25 cellular contexts compared by ENCODE assay signal in genomic region chr7:55517936-55518689, GRCh38. TPM values are rescaled to one million over a fixed set of nuclear protein-coding genes. Genes with fewer than 3 reads are reported as not detected.
DNase-seq lines count a peak whose midpoint lies in the region; ATAC-seq and TF ChIP-seq lines count a peak whose summit lies in the region.
"Had no signal": no experiment of that assay in that cellular context is flagged by ENCODE, and none has a peak within 500 bp of the region (broad histone marks: within the 10 kb centered on the region; RNA-seq: fewer than 3 reads in every experiment).

No MANE protein-coding gene starts in this region.

- H3K27ac Mint-ChIP-seq in CD4-positive, alpha-beta memory T cell: peak overlapping the region in 6 of 7 donors; percentile 3 to 76 (median 53)
- H3K27ac Mint-ChIP-seq in GM23338: peak overlapping the region; percentile 13; the same call in 1 of the 2 replicates
- H3K27ac Mint-ChIP-seq in activated T-helper 1 cell treated with anti-CD3 and anti-CD28 coated beads, Interleukin-12 subunit alpha, Interleukin-12 subunit beta, Interleukin-2, Interleukin-4 antibody, amounts not matched to agents 30 ng/mL and 10 ng/mL and 1 ng/mL, durations not matched to agents 14 hours and 24 hours and 36 hours: peak overlapping the region; percentile 49
- H3K27ac Mint-ChIP-seq in natural killer cell treated with Interleukin-12 subunit alpha and Interleukin-12 subunit beta and Interleukin-15 and Interleukin-18, amount 100 ng/mL, for 72 hours: peak overlapping the region; percentile 32 to 80
- H3K27ac Mint-ChIP-seq in endodermal cell: no peak overlapping the region
- H3K27ac Mint-ChIP-seq: nephron had no signal

- peaks cover 29% of the 10 kb centered on the region for H3K79me2 ChIP-seq in GM23338 (replicated peaks; ENCODE audit: insufficient read depth)
- H3K79me2 ChIP-seq: parathyroid adenoma had no signal

- H3K27me3 Mint-ChIP-seq in CD4-positive, alpha-beta memory T cell: no peaks in the 10 kb centered on the region
- H3K27me3 Mint-ChIP-seq in GM23338 (ENCODE audit: insufficient read depth, low read depth, poor library complexity) (peaks cover 14% of the 10 kb centered on the region), endodermal cell (ENCODE audit: insufficient read depth) (no peaks in the 10 kb centered on the region)
- no peaks in the 10 kb centered on the region for H3K27me3 Mint-ChIP-seq in activated T-helper 1 cell treated with anti-CD3 and anti-CD28 coated beads, Interleukin-12 subunit alpha, Interleukin-12 subunit beta, Interleukin-2, Interleukin-4 antibody, amounts not matched to agents 30 ng/mL and 10 ng/mL and 1 ng/mL, durations not matched to agents 14 hours and 24 hours and 36 hours (ENCODE audit: insufficient read depth)
- H3K27me3 Mint-ChIP-seq in natural killer cell treated with Interleukin-12 subunit alpha and Interleukin-12 subunit beta and Interleukin-15 and Interleukin-18, amount 100 ng/mL, for 72 hours: no peaks in the 10 kb centered on the region

- WGBS in endodermal cell (ENCODE audit: insufficient coverage in 1 of 2, insufficient read length in 1 of 2), 2 experiments: 92 to 97% methylated on average over 10 to 15 of the region's 15 CpGs

- H3K9me3 ChIP-seq in CD4-positive, alpha-beta memory T cell (ENCODE audit: control insufficient read depth in 1 of 2, low read length in 2 of 2): no peaks in the 10 kb centered on the region
- no peaks in the 10 kb centered on the region for H3K9me3 ChIP-seq in endodermal cell (ENCODE audit: control insufficient read depth, low read length)
- H3K9me3 ChIP-seq: left ventricle myocardium inferior, MG63, right atrium auricular region, SJCRH30, stomach, tibial artery had no signal

- H3K4me1 ChIP-seq in CD4-positive, alpha-beta memory T cell (ENCODE audit: insufficient read depth, low read length): peaks cover 74% of the 10 kb centered on the region
- H3K4me1 ChIP-seq in GM23338 (ENCODE audit: insufficient read depth) (peaks cover 25% of the 10 kb centered on the region), endodermal cell (ENCODE audit: control insufficient read depth, insufficient read depth, low read length) (no peaks in the 10 kb centered on the region)
- H3K4me1 ChIP-seq: parathyroid adenoma, SJCRH30 had no signal

- CTCF ChIA-PET in CD4-positive, alpha-beta memory T cell (lab: Charles Lee; ENCODE audit: partially characterized antibody): interaction anchor here (1.0 to 1.6 kb wide), 3 partner anchors 12 to 76 kb away, joined by 3 to 4 read pairs (median 4); no protein-coding TSS in a partner anchor

- peaks cover 45 to 90% (median 62%) of the 10 kb centered on the region in 4 donors for H3K4me1 Mint-ChIP-seq in CD4-positive, alpha-beta memory T cell
- H3K4me1 Mint-ChIP-seq in GM23338: peaks cover 38% of the 10 kb centered on the region
- H3K4me1 Mint-ChIP-seq in activated T-helper 1 cell treated with anti-CD3 and anti-CD28 coated beads, Interleukin-12 subunit alpha, Interleukin-12 subunit beta, Interleukin-2, Interleukin-4 antibody, amounts not matched to agents 30 ng/mL and 10 ng/mL and 1 ng/mL, durations not matched to agents 14 hours and 24 hours and 36 hours (ENCODE audit: low read depth): peaks cover 84% of the 10 kb centered on the region
- H3K4me1 Mint-ChIP-seq in natural killer cell treated with Interleukin-12 subunit alpha and Interleukin-12 subunit beta and Interleukin-15 and Interleukin-18, amount 100 ng/mL, for 72 hours (ENCODE audit: low read depth in 2 of 2): peaks cover 72 to 74% of the 10 kb centered on the region in 2 donors
- H3K4me1 Mint-ChIP-seq in endodermal cell: peaks cover 6% of the 10 kb centered on the region

- no peaks in the 10 kb centered on the region for H3K9me2 ChIP-seq in GM23338 (ENCODE audit: insufficient read depth)

- no peak for ATAC-seq in GM23338
- ATAC-seq in natural killer cell treated with Interleukin-12 subunit alpha and Interleukin-12 subunit beta and Interleukin-15 and Interleukin-18, amount 100 ng/mL, for 72 hours: no peak

- H3K27me3 ChIP-seq in CD4-positive, alpha-beta memory T cell (ENCODE audit: insufficient read depth, low read length): no peaks in the 10 kb centered on the region
- H3K27me3 ChIP-seq in GM23338 (ENCODE audit: insufficient read depth) (no peaks in the 10 kb centered on the region), endodermal cell (ENCODE audit: control insufficient read depth, insufficient read depth, low read length, poor library complexity, severe bottlenecking) (no peaks in the 10 kb centered on the region)
- H3K27me3 ChIP-seq: MG63, right atrium auricular region, SJCRH30, stomach, tibial artery had no signal

- H3K4me3 ChIP-seq in CD4-positive, alpha-beta memory T cell (ENCODE audit: low read length in 2 of 2): no peak overlapping the region
- no peak overlapping the region for H3K4me3 ChIP-seq in GM23338
- H3K4me3 ChIP-seq in endodermal cell (ENCODE audit: low read length): no peak overlapping the region
- H3K4me3 ChIP-seq: left ventricle myocardium inferior, MG63, right atrium auricular region, SJCRH30, stomach, tibial artery had no signal

- TF ChIP-seq CTCF in GM23338 (conservative IDR thresholded peaks at IDR 0.05; ENCODE audit: low read depth in 2 of 2) (no peak), endodermal cell (conservative IDR thresholded peaks at IDR 0.05) (no peak)

- H4K20me1 ChIP-seq in GM23338 (replicated peaks; ENCODE audit: insufficient read depth): peaks cover 16% of the 10 kb centered on the region

- no peaks in the 10 kb centered on the region for H3K9me3 Mint-ChIP-seq in CD4-positive, alpha-beta memory T cell
- H3K9me3 Mint-ChIP-seq in GM23338: no peaks in the 10 kb centered on the region
- no peaks in the 10 kb centered on the region for H3K9me3 Mint-ChIP-seq in activated T-helper 1 cell treated with anti-CD3 and anti-CD28 coated beads, Interleukin-12 subunit alpha, Interleukin-12 subunit beta, Interleukin-2, Interleukin-4 antibody, amounts not matched to agents 30 ng/mL and 10 ng/mL and 1 ng/mL, durations not matched to agents 14 hours and 24 hours and 36 hours
- H3K9me3 Mint-ChIP-seq in natural killer cell treated with Interleukin-12 subunit alpha and Interleukin-12 subunit beta and Interleukin-15 and Interleukin-18, amount 100 ng/mL, for 72 hours: no peaks in the 10 kb centered on the region
- no peaks in the 10 kb centered on the region for H3K9me3 Mint-ChIP-seq in endodermal cell
- H3K9me3 Mint-ChIP-seq: nephron had no signal

- H3F3A ChIP-seq in GM23338 (replicated peaks; ENCODE audit: low read depth): no peaks in the 10 kb centered on the region

- POLR2A ChIA-PET in CD4-positive, alpha-beta memory T cell (lab: Charles Lee; ENCODE audit: partially characterized antibody): interaction anchor here (1.6 kb wide), 1 partner anchor 15 kb away, joined by 5 read pairs; no protein-coding TSS in a partner anchor

- peaks cover 38% of the 10 kb centered on the region for H3K36me3 ChIP-seq in CD4-positive, alpha-beta memory T cell (ENCODE audit: insufficient read depth, low read length)
- H3K36me3 ChIP-seq in GM23338 (ENCODE audit: insufficient read depth): no peaks in the 10 kb centered on the region
- H3K36me3 ChIP-seq in endodermal cell (ENCODE audit: control insufficient read depth, insufficient read depth, low read length): peaks cover 23% of the 10 kb centered on the region

- intact Hi-C loops in CD4-positive, alpha-beta memory T cell (cut with micrococcal nuclease): loop anchor here (5.0 kb wide), 1 partner anchor 41 kb away; no protein-coding TSS in a partner anchor
- intact Hi-C loops in activated T-helper 1 cell treated with anti-CD3 and anti-CD28 coated beads, Interleukin-12 subunit alpha, Interleukin-12 subunit beta, Interleukin-2, Interleukin-4 antibody, amounts not matched to agents 30 ng/mL and 10 ng/mL and 1 ng/mL, durations not matched to agents 14 hours and 24 hours and 36 hours (cut with micrococcal nuclease): loop anchor here (1.0 kb wide), 3 partner anchors 10 to 53 kb away; no protein-coding TSS in a partner anchor

- no peak overlapping the region for H3K4me2 ChIP-seq in GM23338

- no peak overlapping the region for H3K27ac ChIP-seq in CD4-positive, alpha-beta memory T cell (ENCODE audit: low read depth, low read length)
- H3K27ac ChIP-seq in GM23338 (ENCODE audit: low read depth) (no peak overlapping the region), endodermal cell (ENCODE audit: low read depth, low read length) (no peak overlapping the region)
- H3K27ac ChIP-seq: left ventricle myocardium inferior, parathyroid adenoma, right atrium auricular region, SJCRH30, stomach, tibial artery had no signal

- H2AFZ ChIP-seq in GM23338: no peak overlapping the region
- H2AFZ ChIP-seq: parathyroid adenoma had no signal

- no peak for DNase-seq in CD4-positive, alpha-beta memory T cell
- DNase-seq in GM23338 (ENCODE audit: low spot score): no peak
- DNase-seq in activated T-helper 1 cell treated with anti-CD3 and anti-CD28 coated beads, Interleukin-12 subunit alpha, Interleukin-12 subunit beta, Interleukin-2, Interleukin-4 antibody, amounts not matched to agents 30 ng/mL and 10 ng/mL and 1 ng/mL, durations not matched to agents 14 hours and 24 hours and 36 hours (ENCODE audit: low spot score): no peak
- no peak for DNase-seq in natural killer cell treated with Interleukin-12 subunit alpha and Interleukin-12 subunit beta and Interleukin-15 and Interleukin-18, amount 100 ng/mL, for 72 hours (ENCODE audit: low spot score)
- no peak for DNase-seq in CD1c-positive myeloid dendritic cell (ENCODE audit: extremely low spot score)
- no peak for DNase-seq in NCI-H774 (lab: John Stamatoyannopoulos, UW)
- no peak for DNase-seq in endodermal cell
- DNase-seq: activated CD4-positive, alpha-beta T cell treated with anti-CD3 and anti-CD28 coated beads for 4 hours; activated CD8-positive, alpha-beta memory T cell treated with anti-CD3 and anti-CD28 coated beads, Interleukin-2, amount 50 U/mL, for 48 hours; activated gamma-delta T cell treated with Interleukin-2 at 50 U/mL for 16 hours; amygdala; GDM1; GOT3; KBM-7; left ventricle myocardium inferior; MG63; midbrain; NCI-H1436; NCI-H446 treated with DMSO at 0.1 percent for 48 hours; SJCRH30; stomach; tibial artery had no signal

- H3K36me3 Mint-ChIP-seq in CD4-positive, alpha-beta memory T cell: peaks cover 49 to 67% of the 10 kb centered on the region in 2 donors
- peaks cover 23% of the 10 kb centered on the region for H3K36me3 Mint-ChIP-seq in GM23338 (ENCODE audit: low read depth)
- H3K36me3 Mint-ChIP-seq in activated T-helper 1 cell treated with anti-CD3 and anti-CD28 coated beads, Interleukin-12 subunit alpha, Interleukin-12 subunit beta, Interleukin-2, Interleukin-4 antibody, amounts not matched to agents 30 ng/mL and 10 ng/mL and 1 ng/mL, durations not matched to agents 14 hours and 24 hours and 36 hours (ENCODE audit: low read depth): peaks cover 51% of the 10 kb centered on the region
- peaks cover 23% of the 10 kb centered on the region for H3K36me3 Mint-ChIP-seq in natural killer cell treated with Interleukin-12 subunit alpha and Interleukin-12 subunit beta and Interleukin-15 and Interleukin-18, amount 100 ng/mL, for 72 hours
- H3K36me3 Mint-ChIP-seq in endodermal cell (ENCODE audit: low read depth): peaks cover 3% of the 10 kb centered on the region

- H3K4me3 Mint-ChIP-seq in CD4-positive, alpha-beta memory T cell: peak overlapping the region in 5 of 8 donors; percentile 33 to 69 (median 61)
- H3K4me3 Mint-ChIP-seq in GM23338: no peak overlapping the region
- H3K4me3 Mint-ChIP-seq in activated T-helper 1 cell treated with anti-CD3 and anti-CD28 coated beads, Interleukin-12 subunit alpha, Interleukin-12 subunit beta, Interleukin-2, Interleukin-4 antibody, amounts not matched to agents 30 ng/mL and 10 ng/mL and 1 ng/mL, durations not matched to agents 14 hours and 24 hours and 36 hours: no peak overlapping the region
- H3K4me3 Mint-ChIP-seq in natural killer cell treated with Interleukin-12 subunit alpha and Interleukin-12 subunit beta and Interleukin-15 and Interleukin-18, amount 100 ng/mL, for 72 hours: peak overlapping the region; percentile 11
- H3K4me3 Mint-ChIP-seq in endodermal cell: no peak overlapping the region
- H3K4me3 Mint-ChIP-seq: nephron had no signal

- no peak overlapping the region for H3K9ac ChIP-seq in endodermal cell (ENCODE audit: extremely low read depth, low read length, poor library complexity, severe bottlenecking)
- H3K9ac ChIP-seq: parathyroid adenoma had no signal

RNA-seq across cellular contexts. Expression of gene VOPP1, which starts 54.2 kb away (rescaled TPM):
- total RNA-seq in CD4-positive, alpha-beta memory T cell: 10 to 100 TPM; 91.0 to 98.7 TPM
- 10 to 100 TPM; 43.0 to 90.4 TPM for polyA plus RNA-seq in CD4-positive, alpha-beta memory T cell
- total RNA-seq in GM23338 (2014; rRNA removed; shearing (Covaris generic)): 71.0 and 73.7 TPM in 2 replicates
- 26.2 and 28.2 TPM in 2 replicates for polyA plus RNA-seq in GM23338 (2016; fragmentation: Nextera tagmentation; extraction: Ambion mirVana)
- 96.3 and 102 TPM in 2 replicates for total RNA-seq in activated T-helper 1 cell treated with anti-CD3 and anti-CD28 coated beads, Interleukin-12 subunit alpha, Interleukin-12 subunit beta, Interleukin-2, Interleukin-4 antibody, amounts not matched to agents 30 ng/mL and 10 ng/mL and 1 ng/mL, durations not matched to agents 14 hours and 24 hours and 36 hours
- 100 to 1,000 TPM; 204 to 244 TPM for total RNA-seq in natural killer cell treated with Interleukin-12 subunit alpha and Interleukin-12 subunit beta and Interleukin-15 and Interleukin-18, amount 100 ng/mL, for 72 hours
- total RNA-seq in endodermal cell: 10 to 100 TPM; 48.8 to 53.6 TPM
- polyA plus RNA-seq in endodermal cell (2013, experiment 1 of 2): 58.9 TPM
- 58.6 TPM for polyA plus RNA-seq in endodermal cell (2013, experiment 2 of 2)

Comparison
In these comparisons a context has a peak if more than half of its experiments do, and no peak if none do; other contexts are left out.
1. H3K4me3 Mint-ChIP-seq: peak in CD4-positive, alpha-beta memory T cell (5 of 8) and natural killer cell treated with Interleukin-12 subunit alpha and Interleukin-12 subunit beta and Interleukin-15 and Interleukin-18, amount 100 ng/mL, for 72 hours (single experiment); none in GM23338 (single experiment), activated T-helper 1 cell treated with anti-CD3 and anti-CD28 coated beads, Interleukin-12 subunit alpha, Interleukin-12 subunit beta, Interleukin-2, Interleukin-4 antibody, amounts not matched to agents 30 ng/mL and 10 ng/mL and 1 ng/mL, durations not matched to agents 14 hours and 24 hours and 36 hours (single experiment) and endodermal cell (single experiment).